In the genomic region with DNA sequence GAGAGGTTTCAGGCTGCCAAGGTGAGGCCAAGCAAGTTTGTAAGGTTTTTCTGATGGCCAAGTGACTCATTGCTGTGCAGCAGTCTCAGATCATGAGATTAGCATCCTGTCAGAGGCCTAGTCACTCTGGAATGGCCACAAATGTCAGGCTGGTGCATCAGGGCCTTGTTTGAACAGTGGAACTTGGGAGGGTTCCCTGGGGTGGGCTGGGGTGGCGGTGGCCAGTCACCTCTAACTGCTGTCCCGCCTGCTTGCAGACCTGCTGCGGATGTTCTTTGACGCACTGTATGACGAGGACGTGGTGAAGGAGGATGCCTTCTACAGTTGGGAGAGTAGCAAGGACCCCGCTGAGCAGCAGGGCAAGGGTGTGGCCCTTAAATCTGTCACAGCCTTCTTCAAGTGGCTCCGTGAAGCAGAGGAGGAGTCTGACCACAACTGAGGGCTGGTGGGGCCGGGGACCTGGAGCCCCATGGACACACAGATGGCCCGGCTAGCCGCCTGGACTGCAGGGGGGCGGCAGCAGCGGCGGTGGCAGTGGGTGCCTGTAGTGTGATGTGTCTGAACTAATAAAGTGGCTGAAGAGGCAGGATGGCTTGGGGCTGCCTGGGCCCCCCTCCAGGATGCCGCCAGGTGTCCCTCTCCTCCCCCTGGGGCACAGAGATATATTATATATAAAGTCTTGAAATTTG, we compare ENCODE assay signal across 8 cellular contexts. TPM values are rescaled to one million over a fixed set of nuclear protein-coding genes. Genes with fewer than 3 reads are reported as not detected.
DNase-seq lines count a peak whose midpoint lies in the region; ATAC-seq lines count a peak whose summit lies in the region.

No MANE protein-coding gene starts in this region.

- peak; percentile 49 for ATAC-seq in esophagus mucosa

- POLR2A ChIA-PET in activated CD4-positive, alpha-beta memory T cell treated with anti-CD3 and anti-CD28 coated beads for 36 hours (lab: Charles Lee) = interaction anchor here (1.3 kb wide), 1 partner anchor 9 kb away, joined by 5 read pairs; no protein-coding TSS in a partner anchor

- peaks cover 36% of the 10 kb centered on the region for H3K36me3 Mint-ChIP-seq in activated CD4-positive, alpha-beta memory T cell treated with anti-CD3 and anti-CD28 coated beads for 36 hours

- H3K27me3 Mint-ChIP-seq in activated CD4-positive, alpha-beta memory T cell treated with anti-CD3 and anti-CD28 coated beads for 36 hours = no peaks in the 10 kb centered on the region

- peak overlapping the region; percentile 76 for H3K27ac Mint-ChIP-seq in activated CD4-positive, alpha-beta memory T cell treated with anti-CD3 and anti-CD28 coated beads for 36 hours

- CTCF ChIA-PET in activated CD4-positive, alpha-beta memory T cell treated with anti-CD3 and anti-CD28 coated beads for 36 hours (lab: Charles Lee) = no interaction called here

- intact Hi-C loops in activated CD4-positive, alpha-beta memory T cell treated with anti-CD3 and anti-CD28 coated beads for 36 hours (cut with micrococcal nuclease) = loop anchor here (1.0 kb wide), 3 partner anchors 9 to 29 kb away; no protein-coding TSS in a partner anchor

- H3K4me1 Mint-ChIP-seq in activated CD4-positive, alpha-beta memory T cell treated with anti-CD3 and anti-CD28 coated beads for 36 hours (ENCODE audit: low read depth) = peaks cover 54% of the 10 kb centered on the region

- H3K4me3 Mint-ChIP-seq in activated CD4-positive, alpha-beta memory T cell treated with anti-CD3 and anti-CD28 coated beads for 36 hours = no peak overlapping the region

- peak; percentile 54 for DNase-seq in DMS 273 (lab: John Stamatoyannopoulos, UW; ENCODE audit: unreplicated experiment)
- no peak for DNase-seq in DMS 273 treated with DMSO at 0.1 percent for 48 hours (lab: John Stamatoyannopoulos, UW)
- peak; percentile 68 for DNase-seq in activated CD4-positive, alpha-beta memory T cell treated with anti-CD3 and anti-CD28 coated beads for 36 hours
- peak; percentile 74 for DNase-seq in renal cortical epithelial cell (ENCODE audit: low read depth)
- DNase-seq in NCI-H510A (lab: John Stamatoyannopoulos, UW) = no peak
- no peak for DNase-seq in NCI-H526 treated with DMSO at 0.1 percent for 48 hours (lab: John Stamatoyannopoulos, UW)
- no peak for DNase-seq in NOMO-1 treated with DMSO at 0.1 percent for 48 hours (lab: John Stamatoyannopoulos, UW; ENCODE audit: unreplicated experiment)

- no peaks in the 10 kb centered on the region for H3K9me3 Mint-ChIP-seq in activated CD4-positive, alpha-beta memory T cell treated with anti-CD3 and anti-CD28 coated beads for 36 hours

RNA-seq across cellular contexts. Expression of a gene that starts 2.8 kb away (rescaled TPM):
- 1 to 10 TPM; 7.0 to 8.9 TPM for total RNA-seq in activated CD4-positive, alpha-beta memory T cell treated with anti-CD3 and anti-CD28 coated beads for 36 hours
- total RNA-seq in esophagus mucosa (7.3 TPM), renal cortical epithelial cell (16.8 and 24.2 TPM in 2 replicates)

RNA-seq across cellular contexts. Expression of a gene that starts 20.2 kb away (rescaled TPM):
- total RNA-seq in activated CD4-positive, alpha-beta memory T cell treated with anti-CD3 and anti-CD28 coated beads for 36 hours = 100 to 1,000 TPM; 410 to 432 TPM
- total RNA-seq in esophagus mucosa (339 TPM), renal cortical epithelial cell (195 and 527 TPM in 2 replicates)

RNA-seq across cellular contexts. Expression of a gene that starts 26.8 kb away (rescaled TPM):
- total RNA-seq in activated CD4-positive, alpha-beta memory T cell treated with anti-CD3 and anti-CD28 coated beads for 36 hours = 1 to 10 TPM; 3.2 to 3.7 TPM
- total RNA-seq in esophagus mucosa (3.4 TPM), renal cortical epithelial cell (1.7 and 3.5 TPM in 2 replicates)

RNA-seq across cellular contexts. Expression of a gene that starts 26.9 kb away (rescaled TPM):
- 100 to 1,000 TPM in 1 of 2 experiments, 10 to 100 TPM in 1; 100.0 to 103 TPM for total RNA-seq in activated CD4-positive, alpha-beta memory T cell treated with anti-CD3 and anti-CD28 coated beads for 36 hours
- total RNA-seq in esophagus mucosa = 46.0 TPM
- 97.3 and 161 TPM in 2 replicates for total RNA-seq in renal cortical epithelial cell

RNA-seq across cellular contexts. Expression of a gene that starts 35.6 kb away (rescaled TPM):
- 100 to 1,000 TPM; 246 to 257 TPM for total RNA-seq in activated CD4-positive, alpha-beta memory T cell treated with anti-CD3 and anti-CD28 coated beads for 36 hours
- total RNA-seq in esophagus mucosa = 126 TPM
- 423 and 840 TPM in 2 replicates for total RNA-seq in renal cortical epithelial cell

Comparison
In these comparisons a context has a peak if more than half of its experiments do, and no peak if none do; other contexts are left out.
1. DNase-seq: peak in DMS 273 (single experiment), activated CD4-positive, alpha-beta memory T cell treated with anti-CD3 and anti-CD28 coated beads for 36 hours (single experiment) and renal cortical epithelial cell (single experiment); none in DMS 273 treated with DMSO at 0.1 percent for 48 hours (single experiment), NCI-H510A (single experiment), NCI-H526 treated with DMSO at 0.1 percent for 48 hours (single experiment) and NOMO-1 treated with DMSO at 0.1 percent for 48 hours (single experiment).